In the genomic region with DNA sequence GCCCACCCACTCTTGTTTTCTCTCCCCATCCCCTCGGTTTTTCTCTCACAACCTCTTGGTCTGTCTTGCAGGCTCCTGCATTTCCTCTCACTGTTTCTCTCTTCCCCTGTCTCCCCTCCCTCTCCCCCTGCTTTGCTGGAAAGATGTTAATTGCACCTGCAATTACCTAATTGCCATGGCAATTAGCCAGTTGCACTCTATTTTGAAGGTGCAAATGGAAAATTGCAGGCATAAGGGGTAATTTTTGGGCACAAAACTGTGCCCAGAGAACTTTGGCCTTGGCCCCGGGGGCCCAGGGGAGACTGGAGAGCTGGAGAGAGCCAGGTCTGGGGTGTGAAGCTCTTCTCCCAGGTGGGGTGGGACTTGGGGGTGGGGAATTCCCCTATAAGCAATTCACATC, we compare ENCODE assay signal across 17 cellular contexts.
DNase-seq lines count a peak whose midpoint lies in the region; ATAC-seq, FAIRE-seq and TF ChIP-seq lines count a peak whose summit lies in the region.
"Had no signal": no experiment of that assay in that cellular context is flagged by ENCODE, and none has a peak within 500 bp of the region (broad histone marks: within the 10 kb centered on the region; RNA-seq: fewer than 3 reads in every experiment).

No MANE protein-coding gene starts in this region.

- no peaks in the 10 kb centered on the region for H3K9me3 Mint-ChIP-seq in activated B cell treated with CpG ODN at 0.5 μM for 24 hours

- intact Hi-C loops in activated B cell treated with CpG ODN at 0.5 μM for 24 hours (cut with micrococcal nuclease), result loop anchor here (5.0 to 10.0 kb wide), 2 partner anchors 380 to 687 kb away; no protein-coding TSS in a partner anchor

- no peak overlapping the region for H3K4me3 Mint-ChIP-seq in activated B cell treated with CpG ODN at 0.5 μM for 24 hours

- POLR2A ChIA-PET in activated B cell treated with CpG ODN at 0.5 μM for 24 hours (lab: Charles Lee), result interaction anchor here (0.6 to 1.1 kb wide), 4 partner anchors 22 to 283 kb away, joined by 3 to 6 read pairs (median 3); no protein-coding TSS in a partner anchor

- H3K27me3 Mint-ChIP-seq in activated B cell treated with CpG ODN at 0.5 μM for 24 hours, result no peaks in the 10 kb centered on the region

- DNase-seq in NCI-H1417 (lab: John Stamatoyannopoulos, UW) (peak in 2 of 3 experiments; percentile 69 to 89), NCI-H1417 treated with DMSO at 0.1 percent for 48 hours (lab: John Stamatoyannopoulos, UW) (no peak), COR-L47 (lab: John Stamatoyannopoulos, UW) (peak; percentile 44), NCI-H69 (lab: John Stamatoyannopoulos, UW) (peak; percentile 64), activated B cell treated with CpG ODN at 0.5 μM for 24 hours (no peak), islet precursor cell (no peak), NCI-H1048 (lab: John Stamatoyannopoulos, UW) (no peak), RCC 7860 (ENCODE audit: low spot score) (no peak)
- DNase-seq: AML-193, Caco-2, GDM1, GM23248, HCEC 1CT, KG1, NCI-H1930, NCI-H226, NCI-H524 had no signal

- no peak for ATAC-seq in activated B cell treated with CpG ODN at 0.5 μM for 24 hours (ENCODE audit: low read depth)

- H3K36me3 Mint-ChIP-seq in activated B cell treated with CpG ODN at 0.5 μM for 24 hours (ENCODE audit: low read depth), result no peaks in the 10 kb centered on the region

- CTCF ChIA-PET in activated B cell treated with CpG ODN at 0.5 μM for 24 hours (lab: Charles Lee), result no interaction called here

- peak overlapping the region; percentile 18 for H3K27ac Mint-ChIP-seq in activated B cell treated with CpG ODN at 0.5 μM for 24 hours

- FAIRE-seq in RCC 7860 (lab: Jason Lieb, UNC), result no peak

- peaks cover 92% of the 10 kb centered on the region for H3K4me1 Mint-ChIP-seq in activated B cell treated with CpG ODN at 0.5 μM for 24 hours

- no peak for TF ChIP-seq CTCF in activated B cell treated with CpG ODN at 0.5 μM for 24 hours (IDR thresholded peaks at IDR 0.05)

Comparison
In these comparisons a context has a peak if more than half of its experiments do, and no peak if none do; other contexts are left out.
1. DNase-seq: peak in NCI-H1417 (2 of 3), COR-L47 (single experiment) and NCI-H69 (single experiment); none in NCI-H1417 treated with DMSO at 0.1 percent for 48 hours (single experiment), activated B cell treated with CpG ODN at 0.5 μM for 24 hours (single experiment), islet precursor cell (single experiment), NCI-H1048 (single experiment) and RCC 7860 (single experiment).